ENCODE assay signal across 1 cellular context in the genomic region with DNA sequence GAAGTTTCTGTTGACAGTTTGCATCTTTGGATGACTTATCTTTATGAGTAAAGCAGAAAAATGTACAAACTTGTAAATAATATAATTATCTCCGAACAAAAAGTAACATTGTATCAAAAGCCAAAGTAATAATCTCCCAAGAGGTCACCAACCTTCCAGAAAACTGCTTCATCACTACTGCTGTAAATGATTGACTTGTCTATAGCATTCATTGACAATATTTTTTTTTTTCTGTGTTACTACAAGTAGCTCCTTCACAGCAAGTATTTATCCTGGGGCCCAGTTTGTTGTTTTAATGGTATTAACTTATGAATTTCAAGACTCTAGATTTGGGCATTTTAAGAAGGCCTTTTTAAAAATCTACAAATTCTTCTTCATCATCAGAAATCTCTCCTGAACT.
TF ChIP-seq lines count a peak whose summit lies in the region.

No MANE protein-coding gene starts in this region.

TF ChIP-seq in GM23338, 12 proteins besides CTCF, POLR2A, EP300 and RAD21 (continued from another document):
- TF ChIP-seq, protein P1, sequence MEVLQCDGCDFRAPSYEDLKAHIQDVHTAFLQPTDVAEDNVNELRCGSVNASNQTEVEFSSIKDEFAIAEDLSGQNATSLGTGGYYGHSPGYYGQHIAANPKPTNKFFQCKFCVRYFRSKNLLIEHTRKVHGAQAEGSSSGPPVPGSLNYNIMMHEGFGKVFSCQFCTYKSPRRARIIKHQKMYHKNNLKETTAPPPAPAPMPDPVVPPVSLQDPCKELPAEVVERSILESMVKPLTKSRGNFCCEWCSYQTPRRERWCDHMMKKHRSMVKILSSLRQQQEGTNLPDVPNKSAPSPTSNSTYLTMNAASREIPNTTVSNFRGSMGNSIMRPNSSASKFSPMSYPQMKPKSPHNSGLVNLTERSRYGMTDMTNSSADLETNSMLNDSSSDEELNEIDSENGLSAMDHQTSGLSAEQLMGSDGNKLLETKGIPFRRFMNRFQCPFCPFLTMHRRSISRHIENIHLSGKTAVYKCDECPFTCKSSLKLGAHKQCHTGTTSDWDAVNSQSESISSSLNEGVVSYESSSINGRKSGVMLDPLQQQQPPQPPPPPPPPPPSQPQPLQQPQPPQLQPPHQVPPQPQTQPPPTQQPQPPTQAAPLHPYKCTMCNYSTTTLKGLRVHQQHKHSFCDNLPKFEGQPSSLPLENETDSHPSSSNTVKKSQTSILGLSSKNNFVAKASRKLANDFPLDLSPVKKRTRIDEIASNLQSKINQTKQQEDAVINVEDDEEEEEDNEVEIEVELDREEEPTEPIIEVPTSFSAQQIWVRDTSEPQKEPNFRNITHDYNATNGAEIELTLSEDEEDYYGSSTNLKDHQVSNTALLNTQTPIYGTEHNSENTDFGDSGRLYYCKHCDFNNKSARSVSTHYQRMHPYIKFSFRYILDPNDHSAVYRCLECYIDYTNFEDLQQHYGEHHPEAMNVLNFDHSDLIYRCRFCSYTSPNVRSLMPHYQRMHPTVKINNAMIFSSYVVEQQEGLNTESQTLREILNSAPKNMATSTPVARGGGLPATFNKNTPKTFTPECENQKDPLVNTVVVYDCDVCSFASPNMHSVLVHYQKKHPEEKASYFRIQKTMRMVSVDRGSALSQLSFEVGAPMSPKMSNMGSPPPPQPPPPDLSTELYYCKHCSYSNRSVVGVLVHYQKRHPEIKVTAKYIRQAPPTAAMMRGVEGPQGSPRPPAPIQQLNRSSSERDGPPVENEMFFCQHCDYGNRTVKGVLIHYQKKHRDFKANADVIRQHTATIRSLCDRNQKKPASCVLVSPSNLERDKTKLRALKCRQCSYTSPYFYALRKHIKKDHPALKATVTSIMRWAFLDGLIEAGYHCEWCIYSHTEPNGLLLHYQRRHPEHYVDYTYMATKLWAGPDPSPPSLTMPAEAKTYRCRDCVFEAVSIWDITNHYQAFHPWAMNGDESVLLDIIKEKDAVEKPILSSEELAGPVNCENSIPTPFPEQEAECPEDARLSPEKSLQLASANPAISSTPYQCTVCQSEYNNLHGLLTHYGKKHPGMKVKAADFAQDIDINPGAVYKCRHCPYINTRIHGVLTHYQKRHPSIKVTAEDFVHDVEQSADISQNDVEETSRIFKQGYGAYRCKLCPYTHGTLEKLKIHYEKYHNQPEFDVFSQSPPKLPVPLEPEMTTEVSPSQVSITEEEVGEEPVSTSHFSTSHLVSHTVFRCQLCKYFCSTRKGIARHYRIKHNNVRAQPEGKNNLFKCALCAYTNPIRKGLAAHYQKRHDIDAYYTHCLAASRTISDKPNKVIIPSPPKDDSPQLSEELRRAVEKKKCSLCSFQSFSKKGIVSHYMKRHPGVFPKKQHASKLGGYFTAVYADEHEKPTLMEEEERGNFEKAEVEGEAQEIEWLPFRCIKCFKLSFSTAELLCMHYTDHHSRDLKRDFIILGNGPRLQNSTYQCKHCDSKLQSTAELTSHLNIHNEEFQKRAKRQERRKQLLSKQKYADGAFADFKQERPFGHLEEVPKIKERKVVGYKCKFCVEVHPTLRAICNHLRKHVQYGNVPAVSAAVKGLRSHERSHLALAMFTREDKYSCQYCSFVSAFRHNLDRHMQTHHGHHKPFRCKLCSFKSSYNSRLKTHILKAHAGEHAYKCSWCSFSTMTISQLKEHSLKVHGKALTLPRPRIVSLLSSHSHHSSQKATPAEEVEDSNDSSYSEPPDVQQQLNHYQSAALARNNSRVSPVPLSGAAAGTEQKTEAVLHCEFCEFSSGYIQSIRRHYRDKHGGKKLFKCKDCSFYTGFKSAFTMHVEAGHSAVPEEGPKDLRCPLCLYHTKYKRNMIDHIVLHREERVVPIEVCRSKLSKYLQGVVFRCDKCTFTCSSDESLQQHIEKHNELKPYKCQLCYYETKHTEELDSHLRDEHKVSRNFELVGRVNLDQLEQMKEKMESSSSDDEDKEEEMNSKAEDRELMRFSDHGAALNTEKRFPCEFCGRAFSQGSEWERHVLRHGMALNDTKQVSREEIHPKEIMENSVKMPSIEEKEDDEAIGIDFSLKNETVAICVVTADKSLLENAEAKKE (CRISPR knock-in tag; IDR thresholded peaks at IDR 0.05): no peak
- TF ChIP-seq, protein P2, sequence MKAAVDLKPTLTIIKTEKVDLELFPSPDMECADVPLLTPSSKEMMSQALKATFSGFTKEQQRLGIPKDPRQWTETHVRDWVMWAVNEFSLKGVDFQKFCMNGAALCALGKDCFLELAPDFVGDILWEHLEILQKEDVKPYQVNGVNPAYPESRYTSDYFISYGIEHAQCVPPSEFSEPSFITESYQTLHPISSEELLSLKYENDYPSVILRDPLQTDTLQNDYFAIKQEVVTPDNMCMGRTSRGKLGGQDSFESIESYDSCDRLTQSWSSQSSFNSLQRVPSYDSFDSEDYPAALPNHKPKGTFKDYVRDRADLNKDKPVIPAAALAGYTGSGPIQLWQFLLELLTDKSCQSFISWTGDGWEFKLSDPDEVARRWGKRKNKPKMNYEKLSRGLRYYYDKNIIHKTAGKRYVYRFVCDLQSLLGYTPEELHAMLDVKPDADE (IDR thresholded peaks at IDR 0.05): no peak
- TF ChIP-seq ZNF114 (CRISPR knock-in tag; IDR thresholded peaks at IDR 0.05) (no peak), CREB1 (CRISPR knock-in tag; IDR thresholded peaks at IDR 0.05; ENCODE audit: low read depth) (no peak), ZNF331 (CRISPR knock-in tag; IDR thresholded peaks at IDR 0.05; ENCODE audit: low read depth) (no peak), JUNB (IDR thresholded peaks at IDR 0.05; ENCODE audit: unreplicated experiment) (no peak)
